In the genomic region with DNA sequence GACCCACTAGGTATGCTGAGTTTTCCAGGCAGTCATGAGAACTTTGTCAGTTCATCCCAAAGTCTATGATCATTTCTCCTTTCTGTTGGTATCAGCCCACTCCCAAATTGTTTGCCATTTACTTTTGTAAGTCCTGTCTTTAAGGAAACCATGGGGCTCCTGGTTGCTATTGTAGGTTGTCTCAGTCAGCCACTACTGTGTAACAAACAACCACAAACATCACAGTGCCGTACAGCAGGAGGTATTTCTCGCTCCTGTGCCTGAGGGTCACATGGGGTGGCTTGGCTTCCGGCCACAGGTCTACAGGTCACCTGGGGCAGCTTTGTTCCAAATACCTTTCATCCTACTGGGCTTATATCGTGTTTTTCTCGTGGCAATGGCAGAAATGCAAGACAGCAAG, we compare ENCODE assay signal across 19 cellular contexts.
DNase-seq lines count a peak whose midpoint lies in the region; ATAC-seq, FAIRE-seq and TF ChIP-seq lines count a peak whose summit lies in the region.
"Had no signal": no experiment of that assay in that cellular context is flagged by ENCODE, and none has a peak within 500 bp of the region (broad histone marks: within the 10 kb centered on the region; RNA-seq: fewer than 3 reads in every experiment).

No MANE protein-coding gene starts in this region.

- H3K27me3 ChIP-seq in HepG2 (ENCODE audit: control insufficient read depth in 1 of 2, insufficient read depth in 2 of 2, low read length in 2 of 2): peaks cover 2 to 16% of the 10 kb centered on the region in 2 experiments; a peak in 4 of 5 replicates
- no peaks in the 10 kb centered on the region for H3K27me3 ChIP-seq in right lobe of liver
- H3K27me3 ChIP-seq in Loucy (ENCODE audit: insufficient read depth, low read length, poor library complexity, severe bottlenecking): no peaks in the 10 kb centered on the region
- H3K27me3 ChIP-seq in trophoblast cell (ENCODE audit: insufficient read depth, low read length): no peaks in the 10 kb centered on the region
- no peaks in the 10 kb centered on the region for H3K27me3 ChIP-seq in gastroesophageal sphincter

- TF ChIP-seq POLR2A in HepG2 (IDR thresholded peaks at IDR 0.05; ENCODE audit: insufficient read depth in 1 of 2, low read depth in 2 of 2, low read length in 2 of 2) (no peak), right lobe of liver (IDR thresholded peaks at IDR 0.05) (no peak), gastroesophageal sphincter (IDR thresholded peaks at IDR 0.05) (no peak)

- no peak for TF ChIP-seq EP300 in HepG2 (IDR thresholded peaks at IDR 0.05; ENCODE audit: low read depth in 2 of 2, low read length in 2 of 2)
- no peak for TF ChIP-seq EP300 in HepG2 (CRISPR knock-in tag; IDR thresholded peaks at IDR 0.05; ENCODE audit: borderline replicate concordance)
- no peak for TF ChIP-seq EP300 in gastroesophageal sphincter (IDR thresholded peaks at IDR 0.05)

- peaks cover 3% of the 10 kb centered on the region for H3K9me3 Mint-ChIP-seq in activated CD4-positive, alpha-beta T cell treated with anti-CD3 and anti-CD28 coated beads, Interleukin-2, amount 10 ng/mL, durations not matched to agents 7 days and 5 days
- H3K9me3 Mint-ChIP-seq: CD4-positive, alpha-beta T cell; GM23338 had no signal

- no peak overlapping the region for H3K9ac ChIP-seq in HepG2 (ENCODE audit: insufficient read depth, low read depth, low read length)
- H3K9ac ChIP-seq in Loucy (ENCODE audit: low read depth, low read length, poor library complexity, severe bottlenecking): no peak overlapping the region
- peak overlapping the region; percentile 30 for H3K9ac ChIP-seq in trophoblast cell (ENCODE audit: low read length)

- H2BK5ac ChIP-seq in trophoblast cell (ENCODE audit: low read depth, low read length, poor library complexity): no peak overlapping the region

- no peak overlapping the region for H3K4ac ChIP-seq in trophoblast cell (ENCODE audit: low read depth, low read length)

- no peaks in the 10 kb centered on the region for H3K9me2 ChIP-seq in Loucy (replicated peaks; ENCODE audit: low read depth, low read length)

- H3K27ac ChIP-seq in HepG2 (ENCODE audit: extremely low read length, insufficient read depth, low read length) (no peak overlapping the region), right lobe of liver (no peak overlapping the region), trophoblast cell (ENCODE audit: low read depth, low read length) (no peak overlapping the region), gastroesophageal sphincter (no peak overlapping the region)

- no TSS peak for BruUV-seq in HepG2 (replicated peaks; lab: Mats Ljungman, UMichigan)

- no peak overlapping the region for H2BK120ac ChIP-seq in trophoblast cell (ENCODE audit: insufficient read depth, low read length, poor library complexity)

- H3K36me3 Mint-ChIP-seq in activated CD4-positive, alpha-beta T cell treated with anti-CD3 and anti-CD28 coated beads, Interleukin-2, amount 10 ng/mL, durations not matched to agents 7 days and 5 days (ENCODE audit: low read depth): no peaks in the 10 kb centered on the region
- H3K36me3 Mint-ChIP-seq: IgD-negative memory B cell had no signal

- H3K4me2 ChIP-seq in HepG2 (ENCODE audit: low read depth, low read length): no peak overlapping the region
- peak overlapping the region; percentile 67 for H3K4me2 ChIP-seq in Loucy (ENCODE audit: low read depth, low read length, poor library complexity, severe bottlenecking)
- H3K4me2 ChIP-seq in trophoblast cell (ENCODE audit: low read length): no peak overlapping the region
- H3K4me2 ChIP-seq: GM23338 had no signal

- POLR2A ChIA-PET in activated CD4-positive, alpha-beta T cell treated with anti-CD3 and anti-CD28 coated beads, Interleukin-2, amount 10 ng/mL, durations not matched to agents 7 days and 5 days (lab: Charles Lee): no interaction called here
- POLR2A ChIA-PET in HepG2 (lab: Yijun Ruan, JAX): no interaction called here

- H2AFZ ChIP-seq in HepG2 (ENCODE audit: low read length): no peak overlapping the region
- H2AFZ ChIP-seq in Loucy (ENCODE audit: low read length): no peak overlapping the region
- no peak overlapping the region for H2AFZ ChIP-seq in trophoblast cell (ENCODE audit: insufficient read depth, low read length, poor library complexity)
- H2AFZ ChIP-seq: GM23338 had no signal

- H4K8ac ChIP-seq in trophoblast cell (ENCODE audit: low read depth, low read length): no peak overlapping the region

- CTCF ChIA-PET in activated CD4-positive, alpha-beta T cell treated with anti-CD3 and anti-CD28 coated beads, Interleukin-2, amount 10 ng/mL, durations not matched to agents 7 days and 5 days (lab: Charles Lee): interaction anchor here (3.5 kb wide), 1 partner anchor 19 kb away, joined by 16 read pairs; no protein-coding TSS in a partner anchor
- CTCF ChIA-PET in HepG2 (lab: Yijun Ruan, JAX; ENCODE audit: low intra/inter-chr PET ratio, low total read pairs): no interaction called here

- ATAC-seq in HepG2 (no peak), right lobe of liver (no peak), gastroesophageal sphincter (no peak)
- ATAC-seq: GM23338 had no signal

- H2BK12ac ChIP-seq in trophoblast cell (ENCODE audit: low read length): no peak overlapping the region

- FAIRE-seq in HepG2 (lab: Jason Lieb, UNC): no peak
- FAIRE-seq: D721Med, H54 had no signal

- no peak for TF ChIP-seq CTCF in HepG2 (CRISPR knock-in tag; IDR thresholded peaks at IDR 0.05)
- no peak for TF ChIP-seq CTCF in right lobe of liver (IDR thresholded peaks at IDR 0.05)
- no peak for TF ChIP-seq CTCF in Loucy (conservative IDR thresholded peaks at IDR 0.05; ENCODE audit: low read length)
- TF ChIP-seq CTCF in gastroesophageal sphincter (IDR thresholded peaks at IDR 0.05): no peak

- no peak overlapping the region for H3K23ac ChIP-seq in trophoblast cell (ENCODE audit: low read length)

- H3K4me1 Mint-ChIP-seq in activated CD4-positive, alpha-beta T cell treated with anti-CD3 and anti-CD28 coated beads, Interleukin-2, amount 10 ng/mL, durations not matched to agents 7 days and 5 days: peaks cover 22% of the 10 kb centered on the region
- H3K4me1 Mint-ChIP-seq: GM23338, IgD-negative memory B cell had no signal

- H3K27ac Mint-ChIP-seq in activated CD4-positive, alpha-beta T cell treated with anti-CD3 and anti-CD28 coated beads, Interleukin-2, amount 10 ng/mL, durations not matched to agents 7 days and 5 days: peak overlapping the region; percentile 86
- H3K27ac Mint-ChIP-seq: GM23338, IgD-negative memory B cell had no signal

- H3K79me1 ChIP-seq in trophoblast cell (ENCODE audit: low read length): no peaks in the 10 kb centered on the region

- H3K4me1 ChIP-seq in HepG2 (ENCODE audit: insufficient read depth, low read length) (no peaks in the 10 kb centered on the region), right lobe of liver (no peaks in the 10 kb centered on the region), Loucy (ENCODE audit: insufficient read depth, low read length, poor library complexity, severe bottlenecking) (peaks cover 58% of the 10 kb centered on the region), trophoblast cell (ENCODE audit: control insufficient read depth in 1 of 2, insufficient read depth in 2 of 2, low read length in 2 of 2) (no peaks in the 10 kb centered on the region), gastroesophageal sphincter (no peaks in the 10 kb centered on the region)
- H3K4me1 ChIP-seq: BE2C, Caco-2 had no signal

- no peaks in the 10 kb centered on the region for H3F3A ChIP-seq in Loucy (ENCODE audit: low read depth)

- H3K4me3 ChIP-seq in HepG2 (replicated peaks in 1 of 3; ENCODE audit: insufficient read depth in 1 of 3, low read depth in 2 of 3, low read length in 3 of 3) (no peak overlapping the region), right lobe of liver (no peak overlapping the region), Loucy (ENCODE audit: low read length, poor library complexity, severe bottlenecking) (peak overlapping the region; percentile 53), trophoblast cell (ENCODE audit: low read depth, low read length) (no peak overlapping the region), gastroesophageal sphincter (no peak overlapping the region)
- H3K4me3 ChIP-seq: GM23338 had no signal

- no peak overlapping the region for H3K14ac ChIP-seq in trophoblast cell (ENCODE audit: low read length)

- no peak overlapping the region for H4K12ac ChIP-seq in trophoblast cell (ENCODE audit: low read depth, low read length)

- no peaks in the 10 kb centered on the region for H3K27me3 Mint-ChIP-seq in activated CD4-positive, alpha-beta T cell treated with anti-CD3 and anti-CD28 coated beads, Interleukin-2, amount 10 ng/mL, durations not matched to agents 7 days and 5 days
- H3K27me3 Mint-ChIP-seq: CD4-positive, alpha-beta T cell had no signal

- H3K36me3 ChIP-seq in HepG2 (replicated peaks in 1 of 2; ENCODE audit: control insufficient read depth in 1 of 2, insufficient read depth in 2 of 2, low read length in 2 of 2): no peaks in the 10 kb centered on the region
- H3K36me3 ChIP-seq in right lobe of liver: no peaks in the 10 kb centered on the region
- H3K36me3 ChIP-seq in Loucy (ENCODE audit: insufficient read depth, low read length): no peaks in the 10 kb centered on the region
- H3K36me3 ChIP-seq in trophoblast cell (ENCODE audit: control insufficient read depth in 1 of 2, insufficient read depth in 2 of 2, low read length in 2 of 2): no peaks in the 10 kb centered on the region
- no peaks in the 10 kb centered on the region for H3K36me3 ChIP-seq in gastroesophageal sphincter
- H3K36me3 ChIP-seq: BE2C had no signal

- H3K4me3 Mint-ChIP-seq in activated CD4-positive, alpha-beta T cell treated with anti-CD3 and anti-CD28 coated beads, Interleukin-2, amount 10 ng/mL, durations not matched to agents 7 days and 5 days: no peak overlapping the region
- H3K4me3 Mint-ChIP-seq: CD4-positive, alpha-beta T cell; GM23338; IgD-negative memory B cell had no signal

- H3K9me3 ChIP-seq in HepG2 (ENCODE audit: low read length) (peaks cover 5% of the 10 kb centered on the region), right lobe of liver (no peaks in the 10 kb centered on the region), Loucy (ENCODE audit: insufficient read depth, low read depth, low read length) (no peaks in the 10 kb centered on the region), trophoblast cell (ENCODE audit: insufficient read depth, low read depth, low read length) (peaks cover 2% of the 10 kb centered on the region), gastroesophageal sphincter (no peaks in the 10 kb centered on the region)
- H3K9me3 ChIP-seq: BE2C, Caco-2 had no signal

- TF ChIP-seq RAD21 in HepG2 (CRISPR knock-in tag; IDR thresholded peaks at IDR 0.05): no peak

- DNase-seq in activated CD4-positive, alpha-beta T cell treated with anti-CD3 and anti-CD28 coated beads, Interleukin-2, amount 10 ng/mL, durations not matched to agents 7 days and 5 days: no peak
- no peak for DNase-seq in activated CD4-positive, alpha-beta T cell treated with anti-CD3 and anti-CD28 coated beads for 1 hour
- DNase-seq in HepG2 (ENCODE audit: low spot score): no peak
- DNase-seq in right lobe of liver: no peak
- no peak for DNase-seq in trophoblast cell
- no peak for DNase-seq in cerebellum (ENCODE audit: low spot score)
- DNase-seq: BE2C; C1 segment of cervical spinal cord; Caco-2; CD4-positive, alpha-beta T cell; DMS79; GF-D8; HCEC 1CT had no signal

- H4K20me1 ChIP-seq in HepG2 (ENCODE audit: insufficient read depth, low read length) (no peaks in the 10 kb centered on the region), Loucy (ENCODE audit: insufficient read depth, low read length, poor library complexity, severe bottlenecking) (no peaks in the 10 kb centered on the region)

- H4K91ac ChIP-seq in trophoblast cell (ENCODE audit: low read depth, low read length): no peak overlapping the region

- H3K18ac ChIP-seq in trophoblast cell (ENCODE audit: low read length): no peak overlapping the region

- H2AK5ac ChIP-seq in trophoblast cell (ENCODE audit: low read length): no peak overlapping the region

- intact Hi-C loops in HepG2 (cut with micrococcal nuclease; ENCODE audit: unreplicated experiment) (no loop called here), right lobe of liver (cut with DNase I) (no loop called here)

- in situ Hi-C loops in HepG2 (cut with HindIII; ENCODE audit: extremely low pct_ligation_motif_present, low pct_unique_long_range_greater_than_20kb): no loop called here

- H3K79me2 ChIP-seq in HepG2 (ENCODE audit: insufficient read depth, low read length) (no peaks in the 10 kb centered on the region), Loucy (ENCODE audit: insufficient read depth, low read length) (no peaks in the 10 kb centered on the region), trophoblast cell (ENCODE audit: control insufficient read depth, insufficient read depth, low read length, poor library complexity) (no peaks in the 10 kb centered on the region)

- 0% methylated on average over 5 of the region's 5 CpGs for WGBS in HepG2 (ENCODE audit: low lambda C conversion rate)
- 74% methylated on average over 5 of the region's 5 CpGs for WGBS in right lobe of liver (ENCODE audit: insufficient coverage, low coverage, low lambda C conversion rate, missing lambda C conversion rate)
- WGBS in trophoblast cell (ENCODE audit: extremely low coverage, insufficient coverage, insufficient read length): no CpG with 5 or more reads among the region's 5 CpGs
- 86 to 90% methylated on average over 4 to 5 of the region's 5 CpGs for WGBS in gastroesophageal sphincter (ENCODE audit: low coverage in 1 of 2), 2 donors
